In genomic region chr6:67450641-67451040, GRCh38 we compare ENCODE assay signal across 24 cellular contexts.
DNase-seq lines count a peak whose midpoint lies in the region; ATAC-seq, FAIRE-seq and TF ChIP-seq lines count a peak whose summit lies in the region.
"Had no signal": no experiment of that assay in that cellular context is flagged by ENCODE, and none has a peak within 500 bp of the region (broad histone marks: within the 10 kb centered on the region; RNA-seq: fewer than 3 reads in every experiment).

No MANE protein-coding gene starts in this region.

- no peaks in the 10 kb centered on the region for H3K79me2 ChIP-seq in GM12878 (ENCODE audit: control insufficient read depth, insufficient read depth, low read length)

- TF ChIP-seq CTCF in GM12878 (IDR thresholded peaks at IDR 0.05 in 2 of 3, conservative IDR thresholded peaks at IDR 0.05 in 1 of 3; ENCODE audit: control insufficient read depth in 2 of 3, extremely low read depth in 1 of 3, insufficient read depth in 1 of 3, low read depth in 3 of 3, low read length in 3 of 3), result no peak
- no peak for TF ChIP-seq CTCF in thyroid gland (IDR thresholded peaks at IDR 0.05)
- no peak for TF ChIP-seq CTCF in heart left ventricle (IDR thresholded peaks at IDR 0.05)

- no peak overlapping the region for H3K4me2 ChIP-seq in GM12878 (ENCODE audit: control insufficient read depth, insufficient read depth)

- H3K27me3 ChIP-seq in GM12878 (replicated peaks in 1 of 2; ENCODE audit: control insufficient read depth in 2 of 2, insufficient read depth in 2 of 2, low read length in 1 of 2) (no peaks in the 10 kb centered on the region), thyroid gland (no peaks in the 10 kb centered on the region), heart left ventricle (no peaks in the 10 kb centered on the region)
- H3K27me3 ChIP-seq: gastroesophageal sphincter, MG63 had no signal

- no TSS peak for BruUV-seq in GM12878 (replicated peaks; lab: Mats Ljungman, UMichigan)

- H3K4me3 ChIP-seq in GM12878, result no peak overlapping the region
- H3K4me3 ChIP-seq in thyroid gland (replicated peaks in 1 of 3), result no peak overlapping the region
- H3K4me3 ChIP-seq in heart left ventricle, result no peak overlapping the region
- H3K4me3 ChIP-seq: gastroesophageal sphincter, MG63 had no signal

- in situ Hi-C loops in GM12878 (cut with MboI), result no loop called here

- RAD21 ChIA-PET in GM12878 (lab: Charles Lee; ENCODE audit: unreplicated experiment), result interaction anchor here (2.0 kb wide), 1 partner anchor 776 kb away, joined by 4 read pairs; no protein-coding TSS in a partner anchor

- TF ChIP-seq POLR2A in GM12878 (IDR thresholded peaks at IDR 0.05; ENCODE audit: low read depth, low read length) (no peak), thyroid gland (IDR thresholded peaks at IDR 0.05) (no peak), heart left ventricle (IDR thresholded peaks at IDR 0.05) (no peak)

- SMC1A ChIA-PET in GM12878 (lab: Charles Lee; ENCODE audit: uncharacterized antibody, unreplicated experiment), result no interaction called here

- DNase-seq in GM12878 (ENCODE audit: low read depth, low spot score), result peak; percentile 20
- no peak for DNase-seq in thyroid gland
- no peak for DNase-seq in heart left ventricle
- no peak for DNase-seq in COR-L47 (lab: John Stamatoyannopoulos, UW)
- DNase-seq: activated CD4-positive, alpha-beta memory T cell treated with anti-CD3 and anti-CD28 coated beads, Interleukin-2, amount 10 ng/mL, durations not matched to agents 7 days and 5 days; activated naive CD4-positive, alpha-beta T cell treated with anti-CD3 and anti-CD28 coated beads, Interleukin-2, amount 10 ng/mL, durations not matched to agents 7 days and 5 days; activated T-cell treated with anti-CD3 and anti-CD28 coated beads, Interleukin-2, amount 50 U/mL, for 24 hours; aorta; CD4-positive, alpha-beta T cell; IMR-90; left cardiac atrium; MG63; NCI-H187; NCI-H510A treated with DMSO at 0.1 percent for 48 hours; OCI-M1; posterior cingulate gyrus; stimulated activated naive CD8-positive, alpha-beta T cell treated with anti-CD3 and anti-CD28 coated beads, Interleukin-15, amount 100 ng/mL, for 72 hours had no signal

- CTCF ChIA-PET in GM12878 (lab: Yijun Ruan, JAX), result no interaction called here

- no peak for FAIRE-seq in GM12878 (lab: Jason Lieb, UNC)
- FAIRE-seq: GM12892 had no signal

- intact Hi-C loops in GM12878 (cut with micrococcal nuclease; ENCODE audit: unreplicated experiment), result no loop called here
- intact Hi-C loops in thyroid gland (cut with DNase I), result no loop called here
- intact Hi-C loops in heart left ventricle (cut with DNase I), result no loop called here

- H3K36me3 ChIP-seq in GM12878 (ENCODE audit: control insufficient read depth in 2 of 2, insufficient read depth in 2 of 2, low read length in 1 of 2) (no peaks in the 10 kb centered on the region), thyroid gland (no peaks in the 10 kb centered on the region), heart left ventricle (no peaks in the 10 kb centered on the region)
- H3K36me3 ChIP-seq: gastroesophageal sphincter, MG63 had no signal

- POLR2A ChIA-PET in GM12878 (lab: Charles Lee), result no interaction called here

- peak; percentile 56 for ATAC-seq in GM19468 (IDR thresholded peaks at IDR 0.05; ENCODE audit: extremely low read depth, unreplicated experiment)
- ATAC-seq in HG02852 (IDR thresholded peaks at IDR 0.05; ENCODE audit: unreplicated experiment), result peak; percentile 94
- ATAC-seq in HG03520 (IDR thresholded peaks at IDR 0.05; ENCODE audit: unreplicated experiment), result peak; percentile 67
- peak; percentile 94 for ATAC-seq in GM12878
- no peak for ATAC-seq in heart left ventricle
- no peak for ATAC-seq in GM18498 (IDR thresholded peaks at IDR 0.05; ENCODE audit: unreplicated experiment)
- ATAC-seq: esophagus mucosa; gastroesophageal sphincter; left cardiac atrium; stimulated activated naive CD8-positive, alpha-beta T cell treated with anti-CD3 and anti-CD28 coated beads, Interleukin-15, amount 100 ng/mL, for 72 hours had no signal

- TF ChIP-seq EP300 in GM12878 (IDR thresholded peaks at IDR 0.05; ENCODE audit: borderline replicate concordance in 1 of 2, control insufficient read depth in 1 of 2, low read depth in 2 of 2, low read length in 2 of 2), result no peak

- no peaks in the 10 kb centered on the region for H3K9me3 ChIP-seq in GM12878 (replicated peaks; ENCODE audit: control insufficient read depth, insufficient read depth, low read length)
- no peaks in the 10 kb centered on the region for H3K9me3 ChIP-seq in thyroid gland
- peaks cover 0 to 3% (median 0%) of the 10 kb centered on the region in 12 donors for H3K9me3 ChIP-seq in heart left ventricle
- H3K9me3 ChIP-seq: gastroesophageal sphincter, MG63 had no signal

- no peak for TF ChIP-seq RAD21 in GM12878 (IDR thresholded peaks at IDR 0.05; ENCODE audit: insufficient read depth, low read depth, low read length)

- H3K27ac ChIP-seq in GM12878 (ENCODE audit: control insufficient read depth, insufficient read depth) (no peak overlapping the region), thyroid gland (no peak overlapping the region), heart left ventricle (no peak overlapping the region)
- H3K27ac ChIP-seq: gastroesophageal sphincter had no signal

- H3K4me1 ChIP-seq in GM12878 (ENCODE audit: control insufficient read depth, insufficient read depth, low read length) (no peaks in the 10 kb centered on the region), thyroid gland (no peaks in the 10 kb centered on the region), heart left ventricle (no peaks in the 10 kb centered on the region)
- H3K4me1 ChIP-seq: gastroesophageal sphincter had no signal

- H2AFZ ChIP-seq in GM12878 (ENCODE audit: control insufficient read depth, low read depth, low read length), result no peak overlapping the region

- H3K9ac ChIP-seq in GM12878 (ENCODE audit: control insufficient read depth, insufficient read depth, low read length), result no peak overlapping the region

- 15% methylated on average over 4 of the region's 4 CpGs for WGBS in GM12878 (ENCODE audit: insufficient coverage, insufficient replicate concordance, low lambda C conversion rate, missing lambda C conversion rate)
- WGBS in thyroid gland, 2 donors, result 62% methylated on average over 4 of the region's 4 CpGs
- 72 to 78% (median 73%) methylated on average over 4 of the region's 4 CpGs for WGBS in heart left ventricle, 4 donors

- no peaks in the 10 kb centered on the region for H4K20me1 ChIP-seq in GM12878 (ENCODE audit: control insufficient read depth, insufficient read depth)

TF ChIP-seq in GM12878, 131 proteins besides CTCF, POLR2A, EP300 and RAD21:
- TF ChIP-seq FOXM1 (IDR thresholded peaks at IDR 0.05; ENCODE audit: low read depth, low read length), result peak; percentile 46; the same call in 1 of the 2 replicates
- TF ChIP-seq POU2F2 (IDR thresholded peaks at IDR 0.05; ENCODE audit: borderline replicate concordance, low read depth, low read length), result peak; percentile 59; the same call in 1 of the 3 replicates
- peak; percentile 51 for TF ChIP-seq RUNX3 (IDR thresholded peaks at IDR 0.05; ENCODE audit: low read length)
- peak; percentile 48; the same call in 1 of the 2 replicates for TF ChIP-seq ZNF384 (IDR thresholded peaks at IDR 0.05; ENCODE audit: borderline replicate concordance, low read depth, low read length)
- TF ChIP-seq NFIC (IDR thresholded peaks at IDR 0.05; ENCODE audit: low read depth, low read length), result peak; percentile 44; the same call in 1 of the 2 replicates
- no peak for TF ChIP-seq MEF2B (IDR thresholded peaks at IDR 0.05; ENCODE audit: partially characterized antibody, poor library complexity, severe bottlenecking)
- TF ChIP-seq TCF12 (IDR thresholded peaks at IDR 0.05; ENCODE audit: low read depth, low read length), result 0 out of 2 replicates have a peak, but pooled peaks have one; percentile 32
- TF ChIP-seq GATAD2B (conservative IDR thresholded peaks at IDR 0.05; ENCODE audit: low read depth), result no peak

Comparison
In these comparisons a context has a peak if more than half of its experiments do, and no peak if none do; other contexts are left out.
1. ATAC-seq: peak in GM19468 (single experiment), HG02852 (single experiment), HG03520 (single experiment) and GM12878 (single experiment); none in heart left ventricle (0 of 4) and GM18498 (single experiment).